9 cellular contexts compared by ENCODE assay signal in the genomic region with DNA sequence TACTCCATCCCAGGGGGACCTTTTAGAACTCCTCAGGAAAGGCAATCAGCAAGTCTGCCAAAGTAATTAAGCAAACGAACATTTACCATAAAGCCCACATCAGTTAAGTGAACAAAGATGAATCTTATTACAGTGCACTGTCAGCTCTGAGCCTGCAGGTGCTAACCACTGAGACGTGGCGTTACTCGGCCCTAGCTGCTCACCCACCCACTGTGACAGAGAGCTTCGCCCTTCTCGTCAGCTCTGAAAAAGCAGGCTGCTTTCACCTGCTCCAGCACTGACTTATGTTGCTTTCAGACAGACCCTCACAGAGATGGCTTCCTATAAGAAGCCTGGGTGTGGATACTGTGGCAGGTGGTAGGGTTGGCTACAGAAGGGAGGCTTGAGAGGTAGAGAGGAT. TPM values are rescaled to one million over a fixed set of nuclear protein-coding genes. Genes with fewer than 3 reads are reported as not detected.
DNase-seq lines count a peak whose midpoint lies in the region; ATAC-seq and TF ChIP-seq lines count a peak whose summit lies in the region.
"Had no signal": no experiment of that assay in that cellular context is flagged by ENCODE, and none has a peak within 500 bp of the region (broad histone marks: within the 10 kb centered on the region; RNA-seq: fewer than 3 reads in every experiment).

No MANE protein-coding gene starts in this region.

- H3K9me3 Mint-ChIP-seq in IgD-negative memory B cell: peaks cover 0 to 1% (median 0%) of the 10 kb centered on the region in 3 donors
- H3K9me3 Mint-ChIP-seq in natural killer cell: no peaks in the 10 kb centered on the region

- peak; percentile 69 for ATAC-seq in GM18909 (IDR thresholded peaks at IDR 0.05; ENCODE audit: poor library complexity, unreplicated experiment)
- peak; percentile 40 for ATAC-seq in GM21786 (IDR thresholded peaks at IDR 0.05; ENCODE audit: unreplicated experiment)
- ATAC-seq in natural killer cell: peak in 2 of 3 donors; percentile 56 to 75
- ATAC-seq: left colon had no signal

- H3K27me3 Mint-ChIP-seq in IgD-negative memory B cell (no peaks in the 10 kb centered on the region), natural killer cell (ENCODE audit: low read depth in 2 of 2) (no peaks in the 10 kb centered on the region)

- H3K27ac Mint-ChIP-seq in IgD-negative memory B cell (peak overlapping the region; percentile 77 to 97 (median 92)), natural killer cell (peak overlapping the region; percentile 14 to 77)

- no peak for TF ChIP-seq CTCF in natural killer cell (IDR thresholded peaks at IDR 0.05)

- DNase-seq in natural killer cell (no peak), NOMO-1 treated with dmso at 0.1 percent for 144 hours (lab: John Stamatoyannopoulos, UW; ENCODE audit: unreplicated experiment) (no peak), A172 (ENCODE audit: low spot score) (no peak)
- DNase-seq in activated CD4-positive, alpha-beta T cell treated with anti-CD3 and anti-CD28 coated beads for 1 hour: no peak
- DNase-seq: NK-92 treated with Interleukin-12 subunit alpha and Interleukin-12 subunit beta, amount 100 ng/mL, for 24 hours had no signal

- peaks cover 7% of the 10 kb centered on the region for H3K36me3 Mint-ChIP-seq in IgD-negative memory B cell
- no peaks in the 10 kb centered on the region for H3K36me3 Mint-ChIP-seq in natural killer cell

- peak overlapping the region; percentile 27 to 91 (median 80) for H3K4me3 Mint-ChIP-seq in IgD-negative memory B cell
- H3K4me3 Mint-ChIP-seq in natural killer cell: no peak overlapping the region

- H3K4me1 Mint-ChIP-seq in IgD-negative memory B cell (peaks cover 51 to 68% (median 62%) of the 10 kb centered on the region in 3 donors), natural killer cell (peaks cover 23 to 38% of the 10 kb centered on the region in 2 donors)

- intact Hi-C loops in natural killer cell (cut with micrococcal nuclease): no loop called here

RNA-seq across cellular contexts. Expression of gene KCNIP2, which starts 57.7 kb away (rescaled TPM):
- 14.5 TPM for polyA plus RNA-seq in IgD-negative memory B cell
- total RNA-seq in natural killer cell: 1 to 10 TPM in 2 of 3 donors, under 1 TPM in 1; 0.97 to 2.0 (median 1.6) TPM
- 2.8 TPM in 1 of 2 replicates, not detected in the other for total RNA-seq in A172 (2014; rRNA removed; shearing (Covaris generic))
